1 cellular context compared by ENCODE assay signal in genomic region chr19:6059996-6060599, GRCh38.
TF ChIP-seq lines count a peak whose summit lies in the region.

No MANE protein-coding gene starts in this region.

TF ChIP-seq in K562, 482 proteins besides CTCF, POLR2A, EP300 and RAD21 (continued from another document):
- TF ChIP-seq ZNF639 (CRISPR knock-in tag; conservative IDR thresholded peaks at IDR 0.05 in 1 of 2, IDR thresholded peaks at IDR 0.05 in 1 of 2) (no peak), THRB (CRISPR knock-in tag; conservative IDR thresholded peaks at IDR 0.05) (peak; percentile 74; the same call in 1 of the 2 replicates), DMBX1 (CRISPR knock-in tag; IDR thresholded peaks at IDR 0.05; ENCODE audit: borderline replicate concordance) (peak; percentile 16; the same call in 1 of the 2 replicates), ZNF695 (CRISPR knock-in tag; IDR thresholded peaks at IDR 0.05) (0 out of 2 replicates have a peak, but pooled peaks have one; percentile 53), ZBTB34 (CRISPR knock-in tag; IDR thresholded peaks at IDR 0.05) (no peak), HBP1 (CRISPR knock-in tag; IDR thresholded peaks at IDR 0.05) (peak; percentile 76; the same call in 1 of the 2 replicates), ZNF589 (CRISPR knock-in tag; IDR thresholded peaks at IDR 0.05; ENCODE audit: low read depth) (0 out of 2 replicates have a peak, but pooled peaks have one; percentile 3), ZBTB26 (CRISPR knock-in tag; IDR thresholded peaks at IDR 0.05) (0 out of 2 replicates have a peak, but pooled peaks have one; percentile 88), LEF1 (IDR thresholded peaks at IDR 0.05) (no peak), ZNF444 (CRISPR knock-in tag; IDR thresholded peaks at IDR 0.05) (no peak), ELF4 (CRISPR knock-in tag; IDR thresholded peaks at IDR 0.05) (0 out of 2 replicates have a peak, but pooled peaks have one; percentile 49), PRDM10 (IDR thresholded peaks at IDR 0.05; ENCODE audit: partially characterized antibody) (peak; percentile 48), ZNF785 (CRISPR knock-in tag; IDR thresholded peaks at IDR 0.05) (no peak), TCF15 (CRISPR knock-in tag; IDR thresholded peaks at IDR 0.05) (0 out of 2 replicates have a peak, but pooled peaks have one; percentile 27), ARID3A (IDR thresholded peaks at IDR 0.05; ENCODE audit: borderline replicate concordance, low read depth, low read length) (no peak), ZNF644 (tag; IDR thresholded peaks at IDR 0.05; ENCODE audit: low read depth) (no peak)
